Comparison of ENCODE assay signal across 20 cellular contexts in genomic region chrX:100911731-100912130, GRCh38. TPM values are rescaled to one million over a fixed set of nuclear protein-coding genes. Genes with fewer than 3 reads are reported as not detected.
DNase-seq lines count a peak whose midpoint lies in the region; ATAC-seq, FAIRE-seq and TF ChIP-seq lines count a peak whose summit lies in the region.
"Had no signal": no experiment of that assay in that cellular context is flagged by ENCODE, and none has a peak within 500 bp of the region (broad histone marks: within the 10 kb centered on the region; RNA-seq: fewer than 3 reads in every experiment).

No MANE protein-coding gene starts in this region.

- no peak overlapping the region for H4K5ac ChIP-seq in IMR-90 (ENCODE audit: low read depth, low read length)

- H3K36me3 ChIP-seq in IMR-90 (ENCODE audit: control insufficient read depth, insufficient read depth, low read length) (no peaks in the 10 kb centered on the region), bronchial epithelial cell (ENCODE audit: control insufficient read depth, insufficient read depth, low read length) (no peaks in the 10 kb centered on the region)
- H3K36me3 ChIP-seq: MG63, Peyer's patch had no signal

- no peaks in the 10 kb centered on the region for H4K20me1 ChIP-seq in IMR-90 (ENCODE audit: insufficient read depth, low read length)

- no peak overlapping the region for H2BK120ac ChIP-seq in IMR-90 (ENCODE audit: low read depth, low read length)

- no peak overlapping the region for H4K91ac ChIP-seq in IMR-90 (ENCODE audit: insufficient read depth, low read depth, low read length)

- TF ChIP-seq CTCF in IMR-90 (conservative IDR thresholded peaks at IDR 0.05; ENCODE audit: low read depth, low read length) (no peak), bronchial epithelial cell (IDR thresholded peaks at IDR 0.05; ENCODE audit: insufficient read depth, low read length, severe bottlenecking) (no peak)

- TF ChIP-seq RAD21 in IMR-90 (IDR thresholded peaks at IDR 0.05; ENCODE audit: low read length): no peak

- no peaks in the 10 kb centered on the region for H3K27me3 ChIP-seq in IMR-90 (ENCODE audit: control insufficient read depth, insufficient read depth, low read length)
- no peaks in the 10 kb centered on the region for H3K27me3 ChIP-seq in bronchial epithelial cell (ENCODE audit: control insufficient read depth, insufficient read depth, low read length)
- H3K27me3 ChIP-seq: MG63, Peyer's patch had no signal

- no peak overlapping the region for H3K56ac ChIP-seq in IMR-90 (ENCODE audit: extremely low read depth, insufficient read depth, low read length)

- no peak overlapping the region for H2BK15ac ChIP-seq in IMR-90 (ENCODE audit: low read depth, low read length)

- no peak overlapping the region for H3K27ac ChIP-seq in IMR-90 (ENCODE audit: insufficient read depth, low read length)
- H3K27ac ChIP-seq: KMS-11, Peyer's patch had no signal

- intact Hi-C loops in IMR-90 (cut with micrococcal nuclease): no loop called here

- no peaks in the 10 kb centered on the region for H3K9me3 ChIP-seq in IMR-90 (ENCODE audit: control insufficient read depth, insufficient read depth, low read length)
- H3K9me3 ChIP-seq: MG63, Peyer's patch had no signal

- FAIRE-seq in bronchial epithelial cell (lab: Jason Lieb, UNC): no peak
- FAIRE-seq: A204.1, D721Med had no signal

- H3K79me1 ChIP-seq in IMR-90 (ENCODE audit: low read depth in 1 of 2, low read length in 2 of 2): no peaks in the 10 kb centered on the region

- DNase-seq in EH (ENCODE audit: low read depth) (peak; percentile 11), IMR-90 (no peak), bronchial epithelial cell (ENCODE audit: low read depth) (peak; percentile 77), kidney tubule cell (ENCODE audit: low spot score) (peak; percentile 59), GDM1 (lab: John Stamatoyannopoulos, UW) (no peak), NOMO-1 treated with DMSO at 0.1 percent for 48 hours (lab: John Stamatoyannopoulos, UW; ENCODE audit: unreplicated experiment) (no peak), NOMO-1 treated with dmso at 0.1 percent for 144 hours (lab: John Stamatoyannopoulos, UW; ENCODE audit: unreplicated experiment) (no peak)
- DNase-seq: DMS79 treated with DMSO at 0.1 percent for 48 hours, MG63, NCI-H1105, NCI-H1694 treated with DMSO at 0.1 percent for 48 hours, NCI-H446, NCI-H748 treated with DMSO at 0.1 percent for 48 hours, Peyer's patch had no signal

- H3K9ac ChIP-seq in IMR-90 (ENCODE audit: low read depth, low read length): no peak overlapping the region
- H3K9ac ChIP-seq: KMS-11 had no signal

- H2BK5ac ChIP-seq in IMR-90 (ENCODE audit: low read depth, low read length, poor library complexity, severe bottlenecking): no peak overlapping the region

- no peak overlapping the region for H3K18ac ChIP-seq in IMR-90 (ENCODE audit: low read depth, low read length)

- no TSS peak for BruUV-seq in IMR-90 (replicated peaks; lab: Mats Ljungman, UMichigan)

- no peak for ATAC-seq in IMR-90 (ENCODE audit: low read depth)
- no peak for ATAC-seq in HG03432 (IDR thresholded peaks at IDR 0.05; ENCODE audit: unreplicated experiment)
- ATAC-seq: HCT116 had no signal

- TF ChIP-seq POLR2A in IMR-90 (IDR thresholded peaks at IDR 0.05; ENCODE audit: low read depth, low read length): no peak

- no peak overlapping the region for H3K4me2 ChIP-seq in IMR-90 (ENCODE audit: low read depth, low read length)
- H3K4me2 ChIP-seq: KMS-11 had no signal

- no peaks in the 10 kb centered on the region for H3K4me1 ChIP-seq in IMR-90 (ENCODE audit: control insufficient read depth, insufficient read depth, low read length)
- H3K4me1 ChIP-seq: Peyer's patch had no signal

- H2AK5ac ChIP-seq in IMR-90 (ENCODE audit: low read depth, low read length): no peak overlapping the region

- H2AK9ac ChIP-seq in IMR-90 (replicated peaks; ENCODE audit: low read depth, low read length, poor library complexity): no peak overlapping the region

- CTCF ChIA-PET in IMR-90 (lab: Yijun Ruan, JAX): no interaction called here

- H3K9me1 ChIP-seq in IMR-90 (ENCODE audit: insufficient read depth, low read length): no peaks in the 10 kb centered on the region

- H3K23ac ChIP-seq in IMR-90 (ENCODE audit: low read depth, low read length): no peak overlapping the region

- H3K4ac ChIP-seq in IMR-90 (ENCODE audit: low read depth, low read length): no peak overlapping the region

- no peak overlapping the region for H3K14ac ChIP-seq in IMR-90 (replicated peaks; ENCODE audit: low read depth, low read length)

- dilution Hi-C loops in IMR-90 (cut with HindIII; ENCODE audit: low sequenced_read_pairs, unreplicated experiment): no loop called here

- in situ Hi-C loops in IMR-90 (cut with MboI; ENCODE audit: low sequenced_read_pairs): no loop called here

- no CpG with 5 or more reads among the region's 1 CpG for WGBS in IMR-90 (ENCODE audit: extremely low coverage in 2 of 2, insufficient read length in 1 of 2), 2 experiments

- H3K4me3 ChIP-seq in IMR-90 (ENCODE audit: insufficient read depth, low read depth, low read length) (no peak overlapping the region), bronchial epithelial cell (ENCODE audit: low read depth, low read length) (no peak overlapping the region)
- H3K4me3 ChIP-seq: MG63, Peyer's patch had no signal

- POLR2A ChIA-PET in IMR-90 (lab: Charles Lee; ENCODE audit: unreplicated experiment): no interaction called here

- no peak overlapping the region for H2AFZ ChIP-seq in IMR-90 (replicated peaks; ENCODE audit: low read length, poor library complexity)

- no peak overlapping the region for H4K8ac ChIP-seq in IMR-90 (ENCODE audit: low read depth in 2 of 2, low read length in 2 of 2)

- H2BK20ac ChIP-seq in IMR-90 (ENCODE audit: low read depth, low read length): 0 out of 2 replicates have a peak overlapping the region, but pooled peaks have one; percentile 6

TF ChIP-seq in IMR-90, 13 proteins besides CTCF, POLR2A, EP300 and RAD21:
- TF ChIP-seq RFX5 (IDR thresholded peaks at IDR 0.05; ENCODE audit: low read depth, low read length) (no peak), CEBPB (IDR thresholded peaks at IDR 0.05; ENCODE audit: low read depth, low read length) (no peak), MAFK (IDR thresholded peaks at IDR 0.05; ENCODE audit: low read depth, low read length) (no peak), RCOR1 (IDR thresholded peaks at IDR 0.05; ENCODE audit: insufficient replicate concordance, low read length) (no peak), CHD1 (IDR thresholded peaks at IDR 0.05; ENCODE audit: low read depth, low read length) (no peak), SMC3 (IDR thresholded peaks at IDR 0.05; ENCODE audit: low read depth, low read length) (no peak), MXI1 (IDR thresholded peaks at IDR 0.05; ENCODE audit: borderline replicate concordance, low read depth, low read length) (no peak), ELK1 (IDR thresholded peaks at IDR 0.05; ENCODE audit: borderline replicate concordance, low read depth, low read length) (no peak), MAZ (IDR thresholded peaks at IDR 0.05; ENCODE audit: borderline replicate concordance, low read depth, low read length) (no peak), USF2 (IDR thresholded peaks at IDR 0.05; ENCODE audit: low read depth, low read length) (no peak), FOS (IDR thresholded peaks at IDR 0.05; ENCODE audit: low read depth, low read length) (no peak), BHLHE40 (IDR thresholded peaks at IDR 0.05; ENCODE audit: low read depth, low read length) (no peak), NFE2L2 (IDR thresholded peaks at IDR 0.05; ENCODE audit: low read depth, low read length) (no peak)

RNA-seq across cellular contexts. Expression of gene XKRX, which starts 17.0 kb away (rescaled TPM):
- total RNA-seq in IMR-90 (2012; rRNA removed) (0.83 and 0.90 TPM in 2 replicates), bronchial epithelial cell (under 0.01 and 1.9 TPM in 2 replicates)
- 0.26 and 0.39 TPM in 2 replicates for polyA plus RNA-seq in IMR-90 (2012; rRNA removed)
- polyA plus RNA-seq in IMR-90 (2012; cell fraction: cytosol; rRNA removed): 0.06 and 0.19 TPM in 2 replicates
- polyA plus RNA-seq in IMR-90 (2012; cell fraction: nucleus; rRNA removed; ENCODE audit: low replicate concordance): 0.23 and 0.37 TPM in 2 replicates
- polyA plus RNA-seq: CD14-positive monocyte had no signal

RNA-seq across cellular contexts. Expression of gene NOX1, which starts 37.6 kb away (rescaled TPM):
- not detected in 2 replicates for total RNA-seq in IMR-90 (2012; rRNA removed)
- polyA plus RNA-seq in IMR-90 (2012; rRNA removed): 0.04 TPM in 1 of 2 replicates, not detected in the other
- polyA plus RNA-seq in IMR-90 (2012; cell fraction: cytosol; rRNA removed): not detected in 2 replicates
- 0.05 TPM in 1 of 2 replicates, not detected in the other for polyA plus RNA-seq in IMR-90 (2012; cell fraction: nucleus; rRNA removed; ENCODE audit: low replicate concordance)
- total RNA-seq in bronchial epithelial cell: not detected in 2 replicates
- polyA plus RNA-seq: CD14-positive monocyte had no signal

RNA-seq across cellular contexts. Expression of gene ARL13A, which starts 57.8 kb away (rescaled TPM):
- not detected in 2 replicates for total RNA-seq in IMR-90 (2012; rRNA removed)
- not detected in 2 replicates for polyA plus RNA-seq in IMR-90 (2012; rRNA removed)
- polyA plus RNA-seq in IMR-90 (2012; cell fraction: cytosol; rRNA removed): 0.04 and 0.09 TPM in 2 replicates
- polyA plus RNA-seq in IMR-90 (2012; cell fraction: nucleus; rRNA removed; ENCODE audit: low replicate concordance): not detected in 2 replicates
- total RNA-seq in bronchial epithelial cell: not detected in 2 replicates
- total RNA-seq: Peyer's patch had no signal
- polyA plus RNA-seq: CD14-positive monocyte had no signal

Comparison
In these comparisons a context has a peak if more than half of its experiments do, and no peak if none do; other contexts are left out.
1. DNase-seq: peak in EH (single experiment), bronchial epithelial cell (single experiment) and kidney tubule cell (single experiment); none in IMR-90 (single experiment), GDM1 (single experiment), NOMO-1 treated with DMSO at 0.1 percent for 48 hours (single experiment) and NOMO-1 treated with dmso at 0.1 percent for 144 hours (single experiment).